In the genomic region with DNA sequence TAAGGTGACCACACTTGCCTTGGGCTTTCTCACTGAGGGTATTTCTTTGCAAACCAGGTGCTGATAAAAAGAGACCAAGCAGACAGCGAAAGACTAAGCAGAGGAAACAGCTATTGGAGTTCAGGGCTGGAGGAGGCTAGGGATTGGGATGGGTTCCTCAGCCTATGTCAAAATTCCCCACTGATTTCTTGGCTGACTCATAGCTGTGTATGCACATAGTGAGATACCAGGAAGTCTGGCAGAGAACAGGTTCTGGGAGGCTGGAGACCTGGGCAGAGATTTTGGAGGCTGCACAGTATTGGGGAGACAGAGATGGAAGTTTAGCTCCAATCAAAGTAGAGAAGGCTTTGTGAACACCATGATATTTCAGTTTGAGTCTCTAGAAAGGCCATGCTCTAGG, we compare ENCODE assay signal across 14 cellular contexts. TPM values are rescaled to one million over a fixed set of nuclear protein-coding genes. Genes with fewer than 3 reads are reported as not detected.
DNase-seq lines count a peak whose midpoint lies in the region; ATAC-seq and TF ChIP-seq lines count a peak whose summit lies in the region.
"Had no signal": no experiment of that assay in that cellular context is flagged by ENCODE, and none has a peak within 500 bp of the region (broad histone marks: within the 10 kb centered on the region; RNA-seq: fewer than 3 reads in every experiment).

No MANE protein-coding gene starts in this region.

- DNase-seq in ELR (ENCODE audit: low read depth) (peak; percentile 65), M059J (ENCODE audit: low read depth) (peak; percentile 63), nephron progenitor cell (no peak), NCI-H2107 (lab: John Stamatoyannopoulos, UW) (no peak), HPDE6-E6E7 (ENCODE audit: extremely low spot score) (no peak)
- no peak for DNase-seq in central memory CD8-positive, alpha-beta T cell (ENCODE audit: low spot score in 2 of 2)
- DNase-seq in activated T-cell treated with anti-CD3 and anti-CD28 coated beads, Interleukin-2, amount 50 U/mL, for 1 hour: no peak
- DNase-seq: activated CD4-positive, alpha-beta T cell treated with anti-CD3 and anti-CD28 coated beads, Interleukin-2, amount 50 U/mL, for 1 hour; activated gamma-delta T cell treated with Interleukin-2 at 50 U/mL for 16 hours; hippocampal formation; NCI-H1436; NCI-H526 had no signal

- TF ChIP-seq CTCF in nephron progenitor cell (IDR thresholded peaks at IDR 0.05): no peak

- peaks cover 19% of the 10 kb centered on the region for H3K4me1 Mint-ChIP-seq in central memory CD8-positive, alpha-beta T cell
- H3K4me1 Mint-ChIP-seq in nephron progenitor cell: no peaks in the 10 kb centered on the region
- H3K4me1 Mint-ChIP-seq: neural progenitor cell had no signal

- H3K36me3 Mint-ChIP-seq in central memory CD8-positive, alpha-beta T cell (ENCODE audit: insufficient read depth): peaks cover 31% of the 10 kb centered on the region
- peaks cover 62% of the 10 kb centered on the region for H3K36me3 Mint-ChIP-seq in nephron progenitor cell (ENCODE audit: low read depth)

- no peak overlapping the region for H3K4me3 Mint-ChIP-seq in central memory CD8-positive, alpha-beta T cell
- H3K4me3 Mint-ChIP-seq in nephron progenitor cell: no peak overlapping the region
- H3K4me3 Mint-ChIP-seq: neural progenitor cell; T-helper 2 cell treated with Interferon-gamma antibody and Interleukin-4, amounts not matched to agents 5 μg/mL and 100 μg/mL, for 36 hours had no signal

- no peaks in the 10 kb centered on the region for H3K27me3 Mint-ChIP-seq in central memory CD8-positive, alpha-beta T cell
- no peaks in the 10 kb centered on the region for H3K27me3 Mint-ChIP-seq in nephron progenitor cell (ENCODE audit: low read depth, poor library complexity)

- no peak for ATAC-seq in central memory CD8-positive, alpha-beta T cell (replicated peaks; ENCODE audit: extremely low read depth, poor library complexity, severe bottlenecking)

- no peaks in the 10 kb centered on the region for H3K9me3 Mint-ChIP-seq in central memory CD8-positive, alpha-beta T cell
- H3K9me3 Mint-ChIP-seq in nephron progenitor cell: no peaks in the 10 kb centered on the region
- H3K9me3 Mint-ChIP-seq: neural progenitor cell; T-helper 2 cell treated with Interferon-gamma antibody and Interleukin-4, amounts not matched to agents 5 μg/mL and 100 μg/mL, for 36 hours had no signal

- H3K27ac Mint-ChIP-seq in central memory CD8-positive, alpha-beta T cell (ENCODE audit: low read depth): peak overlapping the region; percentile 90
- H3K27ac Mint-ChIP-seq in nephron progenitor cell: peak overlapping the region; percentile 55
- H3K27ac Mint-ChIP-seq: neural progenitor cell; T-helper 2 cell treated with Interferon-gamma antibody and Interleukin-4, amounts not matched to agents 5 μg/mL and 100 μg/mL, for 36 hours had no signal

RNA-seq across cellular contexts. Expression of gene YARS1, which starts 25.3 kb away (rescaled TPM):
- 83.6 and 87.2 TPM in 2 replicates for total RNA-seq in M059J (2014; rRNA removed; shearing (Covaris generic))

RNA-seq across cellular contexts. Expression of gene S100PBP, which starts 25.6 kb away (rescaled TPM):
- total RNA-seq in M059J (2014; rRNA removed; shearing (Covaris generic)): 20.9 and 30.3 TPM in 2 replicates

Comparison
In these comparisons a context has a peak if more than half of its experiments do, and no peak if none do; other contexts are left out.
1. DNase-seq: peak in ELR (single experiment) and M059J (single experiment); none in central memory CD8-positive, alpha-beta T cell (0 of 2), nephron progenitor cell (single experiment), NCI-H2107 (single experiment), activated T-cell treated with anti-CD3 and anti-CD28 coated beads, Interleukin-2, amount 50 U/mL, for 1 hour (single experiment) and HPDE6-E6E7 (single experiment).